1 cellular context compared by ENCODE assay signal in the genomic region with DNA sequence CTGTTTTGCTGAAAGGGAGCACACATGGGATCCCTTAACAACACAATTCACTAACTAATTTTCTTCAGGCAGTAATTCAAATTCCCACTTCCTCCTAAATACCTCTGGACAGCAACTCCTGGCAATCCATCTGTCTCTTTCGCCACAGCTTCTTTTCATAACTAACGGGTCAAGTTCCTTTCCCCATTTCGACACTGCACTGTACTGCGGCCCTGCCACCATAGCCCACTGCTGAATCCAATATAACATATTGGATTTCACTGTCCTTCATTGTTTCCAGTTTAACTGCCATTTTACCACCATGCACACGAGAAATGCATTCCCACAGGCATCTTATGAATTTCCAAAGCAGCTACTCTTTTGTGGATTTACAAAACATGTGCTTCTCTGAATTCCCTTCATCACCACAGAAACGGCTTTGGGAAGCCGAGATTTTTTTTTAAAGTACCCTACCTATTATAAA.
TF ChIP-seq lines count a peak whose summit lies in the region.

No MANE protein-coding gene starts in this region.

TF ChIP-seq in GM12878, 131 proteins besides CTCF, POLR2A, EP300 and RAD21:
- TF ChIP-seq IKZF1 (conservative IDR thresholded peaks at IDR 0.05) (peak; percentile 27; the same call in 1 of the 2 replicates), STAT3 (IDR thresholded peaks at IDR 0.05; ENCODE audit: low read depth, low read length) (no peak), IKZF2 (IDR thresholded peaks at IDR 0.05) (peak in 1 of 2 experiments; percentile 28; a peak in 1 of 4 replicates)
